In the genomic region with DNA sequence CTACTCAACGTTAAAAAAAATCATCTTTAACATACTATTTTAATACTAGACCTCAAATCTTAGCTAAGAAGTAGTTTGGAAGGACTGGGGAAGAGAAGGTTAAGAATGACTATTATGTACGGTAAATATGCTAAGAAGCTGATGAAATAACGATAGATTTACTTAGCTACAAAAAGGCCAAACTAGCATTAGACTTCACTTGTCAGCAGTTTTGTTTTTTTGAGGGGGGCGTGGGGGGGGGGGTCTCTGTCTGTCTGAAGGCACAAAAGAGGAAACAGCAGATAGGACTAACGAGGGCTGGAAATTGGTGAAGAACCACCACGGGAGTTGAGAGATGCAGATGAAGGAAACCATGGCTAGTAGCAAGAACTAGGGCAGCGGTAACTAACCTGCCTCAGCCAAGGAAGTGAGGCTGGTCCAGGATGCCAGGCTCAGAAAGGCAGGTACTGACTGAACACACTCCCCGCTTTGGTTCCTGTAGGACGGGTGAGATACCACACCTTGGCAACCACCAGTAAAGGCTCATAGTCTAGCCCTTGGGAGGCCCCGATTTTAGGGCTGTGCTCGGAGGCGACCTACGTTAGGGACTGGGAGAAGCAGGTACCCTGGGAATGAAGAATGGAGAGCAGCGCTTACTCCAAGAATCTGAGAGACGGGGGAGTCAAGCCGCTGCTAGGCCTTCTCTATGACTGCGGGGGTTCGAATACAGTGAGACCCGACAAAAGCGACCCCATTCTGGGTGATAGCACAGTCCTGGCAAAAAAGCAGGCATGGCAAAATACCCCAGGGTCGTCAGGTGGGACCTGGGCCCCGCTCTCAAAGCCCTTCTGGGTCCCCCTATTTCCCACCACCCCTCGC, we compare ENCODE assay signal across 8 cellular contexts. TPM values are rescaled to one million over a fixed set of nuclear protein-coding genes. Genes with fewer than 3 reads are reported as not detected.
DNase-seq lines count a peak whose midpoint lies in the region; ATAC-seq, FAIRE-seq and TF ChIP-seq lines count a peak whose summit lies in the region.

No MANE protein-coding gene starts in this region.

- H4K8ac ChIP-seq in mesenchymal stem cell (ENCODE audit: low read length), result peak overlapping the region; percentile 81

- no peaks in the 10 kb centered on the region for H3K9me3 ChIP-seq in heart left ventricle
- H3K9me3 ChIP-seq in MM.1S (replicated peaks; ENCODE audit: insufficient read depth, low read length), result no peaks in the 10 kb centered on the region
- no peaks in the 10 kb centered on the region for H3K9me3 ChIP-seq in mesenchymal stem cell (ENCODE audit: control insufficient read depth, low read length)
- H3K9me3 ChIP-seq in vagina, result no peaks in the 10 kb centered on the region

- H3K4me2 ChIP-seq in MM.1S (ENCODE audit: low read depth, low read length), result peak overlapping the region; percentile 74
- peak overlapping the region; percentile 75 for H3K4me2 ChIP-seq in mesenchymal stem cell (ENCODE audit: low read length, poor library complexity, severe bottlenecking)

- no peak for DNase-seq in heart left ventricle
- DNase-seq in cardiac septum (ENCODE audit: low spot score), result no peak
- DNase-seq in MM.1S, result no peak
- peak; percentile 30 for DNase-seq in bronchial epithelial cell (ENCODE audit: low read depth)
- no peak for DNase-seq in mesenchymal stem cell
- DNase-seq in vagina (ENCODE audit: extremely low spot score in 2 of 2), result no peak
- no peak for DNase-seq in HCEC 1CT
- DNase-seq in NCI-H2107 (lab: John Stamatoyannopoulos, UW), result no peak

- H3K36me3 ChIP-seq in heart left ventricle (peaks cover 0 to 50% (median 37%) of the 10 kb centered on the region in 9 donors), MM.1S (replicated peaks; ENCODE audit: insufficient read depth, low read length) (no peaks in the 10 kb centered on the region), bronchial epithelial cell (ENCODE audit: control insufficient read depth, insufficient read depth, low read length) (peaks cover 12% of the 10 kb centered on the region), mesenchymal stem cell (ENCODE audit: control insufficient read depth in 1 of 2, insufficient read depth in 2 of 2, low read depth in 1 of 2, low read length in 2 of 2) (peaks cover 14 to 51% of the 10 kb centered on the region in 2 experiments), vagina (peaks cover 0 to 11% of the 10 kb centered on the region in 2 donors)

- H3K4me3 ChIP-seq in heart left ventricle (peak overlapping the region; percentile 55 to 99 (median 88)), MM.1S (ENCODE audit: low read length) (peak overlapping the region; percentile 81), bronchial epithelial cell (ENCODE audit: low read depth, low read length) (peak overlapping the region; percentile 63), mesenchymal stem cell (ENCODE audit: insufficient read depth in 1 of 2, low read depth in 1 of 2, low read length in 2 of 2) (peak overlapping the region; percentile 83 to 99), vagina (peak overlapping the region; percentile 68 to 76)

- no peak overlapping the region for H2BK12ac ChIP-seq in mesenchymal stem cell (ENCODE audit: low read length in 2 of 2)

- H3K27me3 ChIP-seq in heart left ventricle (no peaks in the 10 kb centered on the region), MM.1S (replicated peaks; ENCODE audit: insufficient read depth, low read length) (no peaks in the 10 kb centered on the region), bronchial epithelial cell (ENCODE audit: control insufficient read depth, insufficient read depth, low read length) (no peaks in the 10 kb centered on the region), mesenchymal stem cell (ENCODE audit: control insufficient read depth in 1 of 2, insufficient read depth in 1 of 2, low read length in 2 of 2) (no peaks in the 10 kb centered on the region), vagina (no peaks in the 10 kb centered on the region)

- TF ChIP-seq POLR2A in heart left ventricle (IDR thresholded peaks at IDR 0.05) (no peak), vagina (IDR thresholded peaks at IDR 0.05) (no peak)

- H2BK15ac ChIP-seq in mesenchymal stem cell (ENCODE audit: low read depth, poor library complexity, severe bottlenecking), result no peak overlapping the region

- no peak for FAIRE-seq in bronchial epithelial cell (lab: Jason Lieb, UNC)

- no peaks in the 10 kb centered on the region for H3F3A ChIP-seq in MM.1S (ENCODE audit: insufficient read depth, low read length)

- H3K79me1 ChIP-seq in mesenchymal stem cell (replicated peaks; ENCODE audit: low read length, poor library complexity, severe bottlenecking), result peaks cover 14% of the 10 kb centered on the region

- no peaks in the 10 kb centered on the region for H4K20me1 ChIP-seq in MM.1S (ENCODE audit: insufficient read depth, low read length)

- H3K27ac ChIP-seq in heart left ventricle (peak overlapping the region; percentile 72 to 98 (median 93)), MM.1S (ENCODE audit: low read length) (peak overlapping the region; percentile 73; the same call in 1 of the 2 replicates), mesenchymal stem cell (ENCODE audit: low read length, poor library complexity, severe bottlenecking) (peak overlapping the region; percentile 99), vagina (peak overlapping the region; percentile 82)

- H3K79me2 ChIP-seq in MM.1S (ENCODE audit: low read length), result peaks cover 34% of the 10 kb centered on the region

- H2BK5ac ChIP-seq in mesenchymal stem cell (ENCODE audit: low read depth, low read length, poor library complexity, severe bottlenecking), result no peak overlapping the region

- H2BK120ac ChIP-seq in mesenchymal stem cell (ENCODE audit: low read depth, low read length), result no peak overlapping the region

- H3K18ac ChIP-seq in mesenchymal stem cell (ENCODE audit: low read depth in 1 of 2, low read length in 2 of 2), result peak overlapping the region; percentile 16 to 84

- TF ChIP-seq CTCF in heart left ventricle (IDR thresholded peaks at IDR 0.05), result no peak
- TF ChIP-seq CTCF in MM.1S (IDR thresholded peaks at IDR 0.05; ENCODE audit: low read length), result no peak
- TF ChIP-seq CTCF in bronchial epithelial cell (IDR thresholded peaks at IDR 0.05; ENCODE audit: insufficient read depth, low read length, severe bottlenecking), result no peak
- TF ChIP-seq CTCF in vagina (IDR thresholded peaks at IDR 0.05), result no peak

- ATAC-seq in heart left ventricle, result peak in 3 of 4 donors; percentile 1 to 3 (median 2)

- WGBS in heart left ventricle, 4 donors, result 12 to 15% (median 13%) methylated on average over 21 to 23 of the region's 23 CpGs
- 22% methylated on average over 22 of the region's 23 CpGs for WGBS in mesenchymal stem cell

- peak overlapping the region; percentile 48 for H2AFZ ChIP-seq in MM.1S (ENCODE audit: low read length)
- peak overlapping the region; percentile 18 for H2AFZ ChIP-seq in mesenchymal stem cell (ENCODE audit: low read depth, low read length)

- H3K4me1 ChIP-seq in heart left ventricle (peaks cover 0 to 59% (median 30%) of the 10 kb centered on the region in 12 donors), MM.1S (ENCODE audit: low read length) (peaks cover 5% of the 10 kb centered on the region), mesenchymal stem cell (ENCODE audit: control insufficient read depth, insufficient read depth, low read depth, low read length) (peaks cover 9% of the 10 kb centered on the region), vagina (peaks cover 34% of the 10 kb centered on the region)

- no peak overlapping the region for H3K14ac ChIP-seq in mesenchymal stem cell (ENCODE audit: low read length in 2 of 2)

- H3K9ac ChIP-seq in MM.1S (ENCODE audit: low read length) (peak overlapping the region; percentile 62), mesenchymal stem cell (ENCODE audit: low read length) (peak overlapping the region; percentile 98)

- H2AK5ac ChIP-seq in mesenchymal stem cell (ENCODE audit: low read length, severe bottlenecking), result peak overlapping the region; percentile 13

- H4K91ac ChIP-seq in mesenchymal stem cell (ENCODE audit: low read length), result peak overlapping the region; percentile 89

- intact Hi-C loops in heart left ventricle (cut with DNase I), result loop anchor here in 3 of 10 donors (1.0 to 5.0 kb wide), 4 partner anchors 11 to 206 kb away; a partner anchor contains a TSS
- intact Hi-C loops in cardiac septum (cut with DNase I), result no loop called here
- intact Hi-C loops in vagina (cut with DNase I), result no loop called here

- H3K4ac ChIP-seq in mesenchymal stem cell (ENCODE audit: low read depth in 1 of 2, low read length in 2 of 2), result peak overlapping the region in 1 of 2 experiments; percentile 81

- H3K23ac ChIP-seq in mesenchymal stem cell (ENCODE audit: low read length in 2 of 2), result no peak overlapping the region

- no peaks in the 10 kb centered on the region for H3K9me2 ChIP-seq in MM.1S (replicated peaks; ENCODE audit: insufficient read depth, low read length)

RNA-seq across cellular contexts. Expression of a gene that starts 0.7 kb away (rescaled TPM):
- total RNA-seq in heart left ventricle (100 to 1,000 TPM; 174 to 217 (median 197) TPM), cardiac septum (167 TPM), bronchial epithelial cell (131 and 330 TPM in 2 replicates), vagina (140 TPM)
- polyA plus RNA-seq in heart left ventricle, result 100 to 1,000 TPM; 276 to 287 TPM
- 423 TPM for polyA plus RNA-seq in mesenchymal stem cell (2013, experiment 1 of 2)
- polyA plus RNA-seq in mesenchymal stem cell (2013, experiment 2 of 2), result 424 TPM

RNA-seq across cellular contexts. Expression of a gene that starts 1.2 kb away (rescaled TPM):
- 10 to 100 TPM; 23.9 to 55.9 (median 32.8) TPM for total RNA-seq in heart left ventricle
- 10 to 100 TPM; 26.6 to 28.1 TPM for polyA plus RNA-seq in heart left ventricle
- 33.2 TPM for total RNA-seq in cardiac septum
- total RNA-seq in bronchial epithelial cell, result 80.6 and 98.7 TPM in 2 replicates
- polyA plus RNA-seq in mesenchymal stem cell (2013, experiment 1 of 2), result 51.5 TPM
- polyA plus RNA-seq in mesenchymal stem cell (2013, experiment 2 of 2), result 50.5 TPM
- total RNA-seq in vagina, result 35.6 TPM

RNA-seq across cellular contexts. Expression of a gene that starts 10.9 kb away (rescaled TPM):
- total RNA-seq in heart left ventricle (10 to 100 TPM; 34.5 to 58.1 (median 42.6) TPM), cardiac septum (42.3 TPM), bronchial epithelial cell (48.7 and 91.9 TPM in 2 replicates), vagina (64.1 TPM)
- polyA plus RNA-seq in heart left ventricle, result 10 to 100 TPM; 16.1 to 55.4 TPM
- polyA plus RNA-seq in mesenchymal stem cell (2013, experiment 1 of 2), result 64.4 TPM
- polyA plus RNA-seq in mesenchymal stem cell (2013, experiment 2 of 2), result 71.9 TPM

RNA-seq across cellular contexts. Expression of a gene that starts 15.6 kb away (rescaled TPM):
- total RNA-seq in heart left ventricle, result 10 to 100 TPM; 12.8 to 22.6 (median 15.5) TPM
- polyA plus RNA-seq in heart left ventricle, result 10 to 100 TPM; 20.8 to 26.5 TPM
- total RNA-seq in cardiac septum, result 16.7 TPM
- 13.4 and 21.1 TPM in 2 replicates for total RNA-seq in bronchial epithelial cell
- 24.8 TPM for polyA plus RNA-seq in mesenchymal stem cell (2013, experiment 1 of 2)
- polyA plus RNA-seq in mesenchymal stem cell (2013, experiment 2 of 2), result 26.3 TPM
- 32.7 TPM for total RNA-seq in vagina

RNA-seq across cellular contexts. Expression of a gene that starts 18.2 kb away (rescaled TPM):
- total RNA-seq in heart left ventricle, result 10 to 100 TPM; 20.2 to 42.3 (median 34.5) TPM
- polyA plus RNA-seq in heart left ventricle, result 10 to 100 TPM; 32.1 to 72.8 TPM
- total RNA-seq in cardiac septum, result 30.0 TPM
- total RNA-seq in bronchial epithelial cell, result 48.8 and 69.8 TPM in 2 replicates
- polyA plus RNA-seq in mesenchymal stem cell (2013, experiment 1 of 2), result 40.1 TPM
- polyA plus RNA-seq in mesenchymal stem cell (2013, experiment 2 of 2), result 38.0 TPM
- 37.6 TPM for total RNA-seq in vagina
